Comparison of ENCODE assay signal across 28 cellular contexts in the genomic region with DNA sequence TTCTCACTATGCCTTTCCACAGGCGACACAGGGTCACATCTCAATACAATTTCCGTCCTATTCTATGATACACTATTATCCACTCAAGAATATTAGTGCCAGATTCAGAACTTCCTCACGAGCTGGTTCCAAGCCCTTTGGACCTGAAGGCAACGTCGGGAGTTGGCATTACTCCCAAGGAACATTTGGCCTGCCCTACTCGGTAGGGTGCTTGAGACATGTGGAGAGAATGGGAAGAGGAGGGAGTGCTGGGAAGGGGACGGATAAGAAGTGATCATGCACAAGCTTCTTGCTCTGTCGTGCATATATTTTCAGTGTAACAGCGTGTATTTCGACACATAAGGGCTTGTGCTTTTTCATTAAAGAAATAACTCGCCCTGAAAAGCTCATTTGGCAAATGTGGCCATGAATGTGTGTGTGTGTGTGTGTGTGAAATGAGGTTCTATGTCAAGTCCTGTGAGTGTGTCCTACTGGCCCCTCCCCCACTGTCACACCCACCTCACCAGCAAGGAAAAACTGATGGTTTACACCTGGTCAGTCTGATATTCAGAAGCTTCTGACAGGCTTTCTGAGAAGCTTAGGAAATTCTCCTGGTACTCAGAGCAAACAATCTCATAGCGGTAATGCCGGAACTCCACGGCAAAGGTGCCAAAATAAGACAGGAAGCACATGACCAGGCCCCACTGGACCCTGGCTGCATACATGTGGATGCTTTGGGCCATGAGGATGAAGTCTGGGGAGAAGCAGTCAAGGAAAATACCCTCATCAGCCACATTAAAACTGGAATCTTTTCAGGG. TPM values are rescaled to one million over a fixed set of nuclear protein-coding genes. Genes with fewer than 3 reads are reported as not detected.
DNase-seq lines count a peak whose midpoint lies in the region; ATAC-seq and TF ChIP-seq lines count a peak whose summit lies in the region.
"Had no signal": no experiment of that assay in that cellular context is flagged by ENCODE, and none has a peak within 500 bp of the region (broad histone marks: within the 10 kb centered on the region; RNA-seq: fewer than 3 reads in every experiment).

No MANE protein-coding gene starts in this region.

- peaks cover 0 to 9% (median 0%) of the 10 kb centered on the region in 4 donors for H3K36me3 ChIP-seq in esophagus muscularis mucosa

- DNase-seq in G401 (ENCODE audit: low spot score) (peak; percentile 67), NCI-H69 (lab: John Stamatoyannopoulos, UW) (peak; percentile 8), esophagus muscularis mucosa (ENCODE audit: extremely low spot score) (peak; percentile 85), right cardiac atrium (peak in 2 of 3 donors; percentile 35 to 58), iPS-NIHi7 (ENCODE audit: extremely low spot score) (no peak)
- DNase-seq in naive thymus-derived CD8-positive, alpha-beta T cell: no peak
- DNase-seq: AML-193; CD4-positive, alpha-beta T cell; DMS79; EL; GM23248; H7; Karpas-422; NCI-H1092 treated with DMSO at 0.1 percent for 48 hours; NCI-H1436; NCI-H187; NCI-H2081 treated with DMSO at 0.1 percent for 48 hours; NCI-H2171 treated with DMSO at 0.1 percent for 48 hours; NCI-H345; NCI-H510A treated with DMSO at 0.1 percent for 48 hours; NCI-H82; NK-92 treated with Interleukin-12 subunit alpha and Interleukin-12 subunit beta, amount 100 ng/mL, for 24 hours; PC-9; SHP77 had no signal

- ATAC-seq in right cardiac atrium (peak; percentile 64 to 81), GM19467 (IDR thresholded peaks at IDR 0.05; ENCODE audit: unreplicated experiment) (no peak)
- no peak for ATAC-seq in naive thymus-derived CD8-positive, alpha-beta T cell
- ATAC-seq: A549, HepG2 had no signal

- TF ChIP-seq EP300 in esophagus muscularis mucosa (IDR thresholded peaks at IDR 0.05): no peak

- no peaks in the 10 kb centered on the region for H3K9me3 Mint-ChIP-seq in naive thymus-derived CD8-positive, alpha-beta T cell
- H3K9me3 Mint-ChIP-seq: CD4-positive, alpha-beta T cell had no signal

- no peak for TF ChIP-seq POLR2A in esophagus muscularis mucosa (IDR thresholded peaks at IDR 0.05; ENCODE audit: low read depth)

- no peak overlapping the region for H3K4me3 Mint-ChIP-seq in naive thymus-derived CD8-positive, alpha-beta T cell
- H3K4me3 Mint-ChIP-seq: CD4-positive, alpha-beta T cell had no signal

- H3K4me1 ChIP-seq in esophagus muscularis mucosa (no peaks in the 10 kb centered on the region), right cardiac atrium (ENCODE audit: control insufficient read depth, insufficient read depth, low read length) (no peaks in the 10 kb centered on the region)
- H3K4me1 ChIP-seq: A549; BLaER1 treated with 17β-estradiol and CSF1 and Interleukin-3, amounts not matched to agents 10 nM and 100 nM had no signal

- no peak for TF ChIP-seq CTCF in esophagus muscularis mucosa (IDR thresholded peaks at IDR 0.05)

- no peaks in the 10 kb centered on the region for H3K4me1 Mint-ChIP-seq in naive thymus-derived CD8-positive, alpha-beta T cell

- H3K4me3 ChIP-seq in esophagus muscularis mucosa (no peak overlapping the region), right cardiac atrium (ENCODE audit: low read length) (no peak overlapping the region)
- H3K4me3 ChIP-seq: A549; BLaER1 treated with 17β-estradiol and CSF1 and Interleukin-3, amounts not matched to agents 10 nM and 100 nM; GM23248; PC-9 had no signal

- WGBS in esophagus muscularis mucosa: 74% methylated on average over 14 of the region's 14 CpGs
- WGBS in right cardiac atrium: 56% methylated on average over 14 of the region's 14 CpGs

- H3K27ac ChIP-seq in esophagus muscularis mucosa (replicated peaks in 1 of 4) (no peak overlapping the region), right cardiac atrium (ENCODE audit: low read length) (no peak overlapping the region)
- H3K27ac ChIP-seq: A549; BLaER1 treated with 17β-estradiol and CSF1 and Interleukin-3, amounts not matched to agents 10 nM and 100 nM; GM23248; PC-9 had no signal

- POLR2A ChIA-PET in naive thymus-derived CD8-positive, alpha-beta T cell (lab: Charles Lee): no interaction called here

- H3K27ac Mint-ChIP-seq in naive thymus-derived CD8-positive, alpha-beta T cell: peak overlapping the region in 1 of 10 donors; percentile 70
- H3K27ac Mint-ChIP-seq: CD4-positive, alpha-beta T cell had no signal

- in situ Hi-C loops in G401 (cut with HindIII; ENCODE audit: low sequenced_read_pairs): no loop called here

- H3K9me3 ChIP-seq in esophagus muscularis mucosa (no peaks in the 10 kb centered on the region), right cardiac atrium (ENCODE audit: control insufficient read depth, low read length) (no peaks in the 10 kb centered on the region)
- H3K9me3 ChIP-seq: A549; BLaER1 treated with 17β-estradiol and CSF1 and Interleukin-3, amounts not matched to agents 10 nM and 100 nM had no signal

- H3K27me3 Mint-ChIP-seq in naive thymus-derived CD8-positive, alpha-beta T cell: no peaks in the 10 kb centered on the region
- H3K27me3 Mint-ChIP-seq: CD4-positive, alpha-beta T cell had no signal

- intact Hi-C loops in esophagus muscularis mucosa (cut with DNase I) (no loop called here), right cardiac atrium (cut with DNase I) (no loop called here)

- H3K27me3 ChIP-seq in esophagus muscularis mucosa (no peaks in the 10 kb centered on the region), right cardiac atrium (ENCODE audit: control insufficient read depth, insufficient read depth) (no peaks in the 10 kb centered on the region)
- H3K27me3 ChIP-seq: BLaER1 treated with 17β-estradiol and CSF1 and Interleukin-3, amounts not matched to agents 10 nM and 100 nM had no signal

- H3K36me3 Mint-ChIP-seq in naive thymus-derived CD8-positive, alpha-beta T cell: peaks cover 8 to 25% (median 18%) of the 10 kb centered on the region in 3 donors

RNA-seq across cellular contexts. Expression of a gene that starts 54.8 kb away (rescaled TPM):
- total RNA-seq in G401 (2014; rRNA removed; shearing (Covaris generic)): 78.0 and 98.4 TPM in 2 replicates
- 10 to 100 TPM; 17.4 to 26.4 (median 22.4) TPM for total RNA-seq in esophagus muscularis mucosa
- 10 to 100 TPM; 15.1 to 16.5 (median 15.7) TPM for total RNA-seq in right cardiac atrium
- polyA plus RNA-seq in right cardiac atrium: 20.1 TPM
- 10 to 100 TPM; 30.6 to 31.7 TPM for total RNA-seq in naive thymus-derived CD8-positive, alpha-beta T cell
- polyA plus RNA-seq in naive thymus-derived CD8-positive, alpha-beta T cell: 10 to 100 TPM; 32.6 to 45.4 (median 42.3) TPM

RNA-seq across cellular contexts. Expression of a gene that starts 54.9 kb away (rescaled TPM):
- 254 and 315 TPM in 2 replicates for total RNA-seq in G401 (2014; rRNA removed; shearing (Covaris generic))
- total RNA-seq in esophagus muscularis mucosa (100 to 1,000 TPM; 135 to 227 (median 154) TPM), right cardiac atrium (100 to 1,000 TPM in 3 of 4 donors, 10 to 100 TPM in 1; 89.5 to 185 (median 138) TPM)
- polyA plus RNA-seq in right cardiac atrium: 181 TPM
- total RNA-seq in naive thymus-derived CD8-positive, alpha-beta T cell: 100 to 1,000 TPM; 476 to 486 TPM
- polyA plus RNA-seq in naive thymus-derived CD8-positive, alpha-beta T cell: 100 to 1,000 TPM; 240 to 302 (median 246) TPM

Comparison
In these comparisons a context has a peak if more than half of its experiments do, and no peak if none do; other contexts are left out.
1. DNase-seq: peak in G401 (single experiment), NCI-H69 (single experiment), esophagus muscularis mucosa (single experiment) and right cardiac atrium (2 of 3); none in iPS-NIHi7 (single experiment) and naive thymus-derived CD8-positive, alpha-beta T cell (0 of 10).
2. ATAC-seq: peak in right cardiac atrium (2 of 2); none in naive thymus-derived CD8-positive, alpha-beta T cell (0 of 2) and GM19467 (single experiment).